1 cellular context compared by ENCODE assay signal in the genomic region with DNA sequence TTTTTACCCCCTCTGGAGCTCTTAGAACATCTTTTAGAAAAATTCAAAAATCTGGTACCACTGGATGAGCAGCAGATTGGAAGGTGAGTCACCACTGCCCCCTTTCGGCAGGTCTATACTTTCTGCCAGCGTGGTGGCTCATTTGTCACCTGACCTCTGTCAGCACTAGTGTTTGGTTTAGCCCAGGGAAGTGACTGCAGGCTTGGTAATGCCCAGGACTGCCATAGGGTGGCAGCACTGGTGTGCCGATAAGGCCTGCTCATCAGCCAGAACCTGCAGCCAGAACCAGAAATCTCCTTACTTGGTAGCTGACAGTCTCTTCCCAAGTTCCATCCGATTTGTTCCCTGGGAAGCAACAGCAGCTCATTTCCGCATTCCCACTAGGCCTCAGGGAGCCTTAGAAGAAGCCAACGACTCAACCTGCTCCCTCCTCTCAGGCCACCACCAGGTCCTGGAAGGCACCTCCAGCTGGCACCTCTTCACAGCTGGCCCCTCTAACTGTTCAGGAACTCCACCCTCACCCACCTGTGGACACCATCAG.
TF ChIP-seq lines count a peak whose summit lies in the region.

No MANE protein-coding gene starts in this region.

TF ChIP-seq in HepG2, 621 proteins besides CTCF, POLR2A, EP300 and RAD21 (continued from another document and continues in another):
- TF ChIP-seq, protein P1, sequence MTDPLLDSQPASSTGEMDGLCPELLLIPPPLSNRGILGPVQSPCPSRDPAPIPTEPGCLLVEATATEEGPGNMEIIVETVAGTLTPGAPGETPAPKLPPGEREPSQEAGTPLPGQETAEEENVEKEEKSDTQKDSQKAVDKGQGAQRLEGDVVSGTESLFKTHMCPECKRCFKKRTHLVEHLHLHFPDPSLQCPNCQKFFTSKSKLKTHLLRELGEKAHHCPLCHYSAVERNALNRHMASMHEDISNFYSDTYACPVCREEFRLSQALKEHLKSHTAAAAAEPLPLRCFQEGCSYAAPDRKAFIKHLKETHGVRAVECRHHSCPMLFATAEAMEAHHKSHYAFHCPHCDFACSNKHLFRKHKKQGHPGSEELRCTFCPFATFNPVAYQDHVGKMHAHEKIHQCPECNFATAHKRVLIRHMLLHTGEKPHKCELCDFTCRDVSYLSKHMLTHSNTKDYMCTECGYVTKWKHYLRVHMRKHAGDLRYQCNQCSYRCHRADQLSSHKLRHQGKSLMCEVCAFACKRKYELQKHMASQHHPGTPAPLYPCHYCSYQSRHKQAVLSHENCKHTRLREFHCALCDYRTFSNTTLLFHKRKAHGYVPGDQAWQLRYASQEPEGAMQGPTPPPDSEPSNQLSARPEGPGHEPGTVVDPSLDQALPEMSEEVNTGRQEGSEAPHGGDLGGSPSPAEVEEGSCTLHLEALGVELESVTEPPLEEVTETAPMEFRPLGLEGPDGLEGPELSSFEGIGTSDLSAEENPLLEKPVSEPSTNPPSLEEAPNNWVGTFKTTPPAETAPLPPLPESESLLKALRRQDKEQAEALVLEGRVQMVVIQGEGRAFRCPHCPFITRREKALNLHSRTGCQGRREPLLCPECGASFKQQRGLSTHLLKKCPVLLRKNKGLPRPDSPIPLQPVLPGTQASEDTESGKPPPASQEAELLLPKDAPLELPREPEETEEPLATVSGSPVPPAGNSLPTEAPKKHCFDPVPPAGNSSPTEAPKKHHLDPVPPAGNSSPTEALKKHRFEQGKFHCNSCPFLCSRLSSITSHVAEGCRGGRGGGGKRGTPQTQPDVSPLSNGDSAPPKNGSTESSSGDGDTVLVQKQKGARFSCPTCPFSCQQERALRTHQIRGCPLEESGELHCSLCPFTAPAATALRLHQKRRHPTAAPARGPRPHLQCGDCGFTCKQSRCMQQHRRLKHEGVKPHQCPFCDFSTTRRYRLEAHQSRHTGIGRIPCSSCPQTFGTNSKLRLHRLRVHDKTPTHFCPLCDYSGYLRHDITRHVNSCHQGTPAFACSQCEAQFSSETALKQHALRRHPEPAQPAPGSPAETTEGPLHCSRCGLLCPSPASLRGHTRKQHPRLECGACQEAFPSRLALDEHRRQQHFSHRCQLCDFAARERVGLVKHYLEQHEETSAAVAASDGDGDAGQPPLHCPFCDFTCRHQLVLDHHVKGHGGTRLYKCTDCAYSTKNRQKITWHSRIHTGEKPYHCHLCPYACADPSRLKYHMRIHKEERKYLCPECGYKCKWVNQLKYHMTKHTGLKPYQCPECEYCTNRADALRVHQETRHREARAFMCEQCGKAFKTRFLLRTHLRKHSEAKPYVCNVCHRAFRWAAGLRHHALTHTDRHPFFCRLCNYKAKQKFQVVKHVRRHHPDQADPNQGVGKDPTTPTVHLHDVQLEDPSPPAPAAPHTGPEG (CRISPR knock-in tag; IDR thresholded peaks at IDR 0.05): no peak
- TF ChIP-seq YY1 (IDR thresholded peaks at IDR 0.05; ENCODE audit: insufficient read depth, insufficient replicate concordance, low read depth, low read length): peak; percentile 36
- no peak for TF ChIP-seq PHF8 (CRISPR knock-in tag; IDR thresholded peaks at IDR 0.05)
- TF ChIP-seq, protein P2, sequence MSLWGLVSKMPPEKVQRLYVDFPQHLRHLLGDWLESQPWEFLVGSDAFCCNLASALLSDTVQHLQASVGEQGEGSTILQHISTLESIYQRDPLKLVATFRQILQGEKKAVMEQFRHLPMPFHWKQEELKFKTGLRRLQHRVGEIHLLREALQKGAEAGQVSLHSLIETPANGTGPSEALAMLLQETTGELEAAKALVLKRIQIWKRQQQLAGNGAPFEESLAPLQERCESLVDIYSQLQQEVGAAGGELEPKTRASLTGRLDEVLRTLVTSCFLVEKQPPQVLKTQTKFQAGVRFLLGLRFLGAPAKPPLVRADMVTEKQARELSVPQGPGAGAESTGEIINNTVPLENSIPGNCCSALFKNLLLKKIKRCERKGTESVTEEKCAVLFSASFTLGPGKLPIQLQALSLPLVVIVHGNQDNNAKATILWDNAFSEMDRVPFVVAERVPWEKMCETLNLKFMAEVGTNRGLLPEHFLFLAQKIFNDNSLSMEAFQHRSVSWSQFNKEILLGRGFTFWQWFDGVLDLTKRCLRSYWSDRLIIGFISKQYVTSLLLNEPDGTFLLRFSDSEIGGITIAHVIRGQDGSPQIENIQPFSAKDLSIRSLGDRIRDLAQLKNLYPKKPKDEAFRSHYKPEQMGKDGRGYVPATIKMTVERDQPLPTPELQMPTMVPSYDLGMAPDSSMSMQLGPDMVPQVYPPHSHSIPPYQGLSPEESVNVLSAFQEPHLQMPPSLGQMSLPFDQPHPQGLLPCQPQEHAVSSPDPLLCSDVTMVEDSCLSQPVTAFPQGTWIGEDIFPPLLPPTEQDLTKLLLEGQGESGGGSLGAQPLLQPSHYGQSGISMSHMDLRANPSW (CRISPR knock-in tag; IDR thresholded peaks at IDR 0.05; ENCODE audit: borderline replicate concordance): no peak
- peak; percentile 46; the same call in 1 of the 2 replicates for TF ChIP-seq ZNF782 (CRISPR knock-in tag; IDR thresholded peaks at IDR 0.05; ENCODE audit: borderline replicate concordance)
- TF ChIP-seq MXD4 (CRISPR knock-in tag; IDR thresholded peaks at IDR 0.05): 0 out of 2 replicates have a peak, but pooled peaks have one; percentile 31
- no peak for TF ChIP-seq ZNF382 (CRISPR knock-in tag; IDR thresholded peaks at IDR 0.05; ENCODE audit: borderline replicate concordance)
- TF ChIP-seq PCBP1 (IDR thresholded peaks at IDR 0.05; ENCODE audit: borderline replicate concordance, low read depth, low read length): no peak
- TF ChIP-seq MIER2 (CRISPR knock-in tag; IDR thresholded peaks at IDR 0.05): no peak
- TF ChIP-seq, protein P3, sequence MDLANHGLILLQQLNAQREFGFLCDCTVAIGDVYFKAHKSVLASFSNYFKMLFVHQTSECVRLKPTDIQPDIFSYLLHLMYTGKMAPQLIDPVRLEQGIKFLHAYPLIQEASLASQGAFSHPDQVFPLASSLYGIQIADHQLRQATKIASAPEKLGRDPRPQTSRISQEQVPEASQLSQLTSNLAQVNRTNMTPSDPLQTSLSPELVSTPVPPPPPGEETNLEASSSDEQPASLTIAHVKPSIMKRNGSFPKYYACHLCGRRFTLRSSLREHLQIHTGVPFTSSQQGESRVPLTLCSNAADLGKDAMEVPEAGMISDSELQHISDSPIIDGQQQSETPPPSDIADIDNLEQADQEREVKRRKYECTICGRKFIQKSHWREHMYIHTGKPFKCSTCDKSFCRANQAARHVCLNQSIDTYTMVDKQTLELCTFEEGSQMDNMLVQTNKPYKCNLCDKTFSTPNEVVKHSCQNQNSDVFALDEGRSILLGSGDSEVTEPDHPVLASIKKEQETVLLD (CRISPR knock-in tag; IDR thresholded peaks at IDR 0.05; ENCODE audit: low read depth): no peak
- TF ChIP-seq, protein P4, sequence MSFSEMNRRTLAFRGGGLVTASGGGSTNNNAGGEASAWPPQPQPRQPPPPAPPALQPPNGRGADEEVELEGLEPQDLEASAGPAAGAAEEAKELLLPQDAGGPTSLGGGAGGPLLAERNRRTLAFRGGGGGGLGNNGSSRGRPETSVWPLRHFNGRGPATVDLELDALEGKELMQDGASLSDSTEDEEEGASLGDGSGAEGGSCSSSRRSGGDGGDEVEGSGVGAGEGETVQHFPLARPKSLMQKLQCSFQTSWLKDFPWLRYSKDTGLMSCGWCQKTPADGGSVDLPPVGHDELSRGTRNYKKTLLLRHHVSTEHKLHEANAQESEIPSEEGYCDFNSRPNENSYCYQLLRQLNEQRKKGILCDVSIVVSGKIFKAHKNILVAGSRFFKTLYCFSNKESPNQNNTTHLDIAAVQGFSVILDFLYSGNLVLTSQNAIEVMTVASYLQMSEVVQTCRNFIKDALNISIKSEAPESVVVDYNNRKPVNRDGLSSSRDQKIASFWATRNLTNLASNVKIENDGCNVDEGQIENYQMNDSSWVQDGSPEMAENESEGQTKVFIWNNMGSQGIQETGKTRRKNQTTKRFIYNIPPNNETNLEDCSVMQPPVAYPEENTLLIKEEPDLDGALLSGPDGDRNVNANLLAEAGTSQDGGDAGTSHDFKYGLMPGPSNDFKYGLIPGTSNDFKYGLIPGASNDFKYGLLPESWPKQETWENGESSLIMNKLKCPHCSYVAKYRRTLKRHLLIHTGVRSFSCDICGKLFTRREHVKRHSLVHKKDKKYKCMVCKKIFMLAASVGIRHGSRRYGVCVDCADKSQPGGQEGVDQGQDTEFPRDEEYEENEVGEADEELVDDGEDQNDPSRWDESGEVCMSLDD (CRISPR knock-in tag; IDR thresholded peaks at IDR 0.05; ENCODE audit: borderline replicate concordance): no peak
- no peak for TF ChIP-seq NONO (IDR thresholded peaks at IDR 0.05)
- TF ChIP-seq NONO (CRISPR knock-in tag; conservative IDR thresholded peaks at IDR 0.05): no peak
- TF ChIP-seq XRCC5 (optimal IDR thresholded peaks at IDR 0.05; ENCODE audit: low read length): peak; percentile 96
- TF ChIP-seq, protein P5, sequence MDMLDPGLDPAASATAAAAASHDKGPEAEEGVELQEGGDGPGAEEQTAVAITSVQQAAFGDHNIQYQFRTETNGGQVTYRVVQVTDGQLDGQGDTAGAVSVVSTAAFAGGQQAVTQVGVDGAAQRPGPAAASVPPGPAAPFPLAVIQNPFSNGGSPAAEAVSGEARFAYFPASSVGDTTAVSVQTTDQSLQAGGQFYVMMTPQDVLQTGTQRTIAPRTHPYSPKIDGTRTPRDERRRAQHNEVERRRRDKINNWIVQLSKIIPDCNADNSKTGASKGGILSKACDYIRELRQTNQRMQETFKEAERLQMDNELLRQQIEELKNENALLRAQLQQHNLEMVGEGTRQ (IDR thresholded peaks at IDR 0.05; ENCODE audit: low read depth, low read length): peak; percentile 78
- TF ChIP-seq, protein P5 (CRISPR knock-in tag; IDR thresholded peaks at IDR 0.05; ENCODE audit: borderline replicate concordance): peak; percentile 83; the same call in 1 of the 2 replicates
- TF ChIP-seq ZNF501 (CRISPR knock-in tag; IDR thresholded peaks at IDR 0.05): peak; percentile 51
- peak; percentile 72 for TF ChIP-seq SALL1 (CRISPR knock-in tag; IDR thresholded peaks at IDR 0.05)
- no peak for TF ChIP-seq MTF2 (CRISPR knock-in tag; IDR thresholded peaks at IDR 0.05; ENCODE audit: borderline replicate concordance)
- TF ChIP-seq, protein P6, sequence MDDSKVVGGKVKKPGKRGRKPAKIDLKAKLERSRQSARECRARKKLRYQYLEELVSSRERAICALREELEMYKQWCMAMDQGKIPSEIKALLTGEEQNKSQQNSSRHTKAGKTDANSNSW (CRISPR knock-in tag; IDR thresholded peaks at IDR 0.05; ENCODE audit: borderline replicate concordance): no peak
- TF ChIP-seq, protein P7, sequence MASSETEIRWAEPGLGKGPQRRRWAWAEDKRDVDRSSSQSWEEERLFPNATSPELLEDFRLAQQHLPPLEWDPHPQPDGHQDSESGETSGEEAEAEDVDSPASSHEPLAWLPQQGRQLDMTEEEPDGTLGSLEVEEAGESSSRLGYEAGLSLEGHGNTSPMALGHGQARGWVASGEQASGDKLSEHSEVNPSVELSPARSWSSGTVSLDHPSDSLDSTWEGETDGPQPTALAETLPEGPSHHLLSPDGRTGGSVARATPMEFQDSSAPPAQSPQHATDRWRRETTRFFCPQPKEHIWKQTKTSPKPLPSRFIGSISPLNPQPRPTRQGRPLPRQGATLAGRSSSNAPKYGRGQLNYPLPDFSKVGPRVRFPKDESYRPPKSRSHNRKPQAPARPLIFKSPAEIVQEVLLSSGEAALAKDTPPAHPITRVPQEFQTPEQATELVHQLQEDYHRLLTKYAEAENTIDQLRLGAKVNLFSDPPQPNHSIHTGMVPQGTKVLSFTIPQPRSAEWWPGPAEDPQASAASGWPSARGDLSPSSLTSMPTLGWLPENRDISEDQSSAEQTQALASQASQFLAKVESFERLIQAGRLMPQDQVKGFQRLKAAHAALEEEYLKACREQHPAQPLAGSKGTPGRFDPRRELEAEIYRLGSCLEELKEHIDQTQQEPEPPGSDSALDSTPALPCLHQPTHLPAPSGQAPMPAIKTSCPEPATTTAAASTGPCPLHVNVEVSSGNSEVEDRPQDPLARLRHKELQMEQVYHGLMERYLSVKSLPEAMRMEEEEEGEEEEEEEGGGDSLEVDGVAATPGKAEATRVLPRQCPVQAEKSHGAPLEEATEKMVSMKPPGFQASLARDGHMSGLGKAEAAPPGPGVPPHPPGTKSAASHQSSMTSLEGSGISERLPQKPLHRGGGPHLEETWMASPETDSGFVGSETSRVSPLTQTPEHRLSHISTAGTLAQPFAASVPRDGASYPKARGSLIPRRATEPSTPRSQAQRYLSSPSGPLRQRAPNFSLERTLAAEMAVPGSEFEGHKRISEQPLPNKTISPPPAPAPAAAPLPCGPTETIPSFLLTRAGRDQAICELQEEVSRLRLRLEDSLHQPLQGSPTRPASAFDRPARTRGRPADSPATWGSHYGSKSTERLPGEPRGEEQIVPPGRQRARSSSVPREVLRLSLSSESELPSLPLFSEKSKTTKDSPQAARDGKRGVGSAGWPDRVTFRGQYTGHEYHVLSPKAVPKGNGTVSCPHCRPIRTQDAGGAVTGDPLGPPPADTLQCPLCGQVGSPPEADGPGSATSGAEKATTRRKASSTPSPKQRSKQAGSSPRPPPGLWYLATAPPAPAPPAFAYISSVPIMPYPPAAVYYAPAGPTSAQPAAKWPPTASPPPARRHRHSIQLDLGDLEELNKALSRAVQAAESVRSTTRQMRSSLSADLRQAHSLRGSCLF (CRISPR knock-in tag; IDR thresholded peaks at IDR 0.05; ENCODE audit: borderline replicate concordance): no peak
- TF ChIP-seq SKI (IDR thresholded peaks at IDR 0.05; ENCODE audit: partially characterized antibody): peak; percentile 29
- no peak for TF ChIP-seq PRPF4 (IDR thresholded peaks at IDR 0.05; ENCODE audit: low read depth, low read length, poor library complexity, severe bottlenecking)
- no peak for TF ChIP-seq BCL6 (CRISPR knock-in tag; IDR thresholded peaks at IDR 0.05)
- no peak for TF ChIP-seq ZNF33A (CRISPR knock-in tag; IDR thresholded peaks at IDR 0.05; ENCODE audit: borderline replicate concordance)
- TF ChIP-seq TOE1 (CRISPR knock-in tag; IDR thresholded peaks at IDR 0.05): no peak
- TF ChIP-seq, protein P8, sequence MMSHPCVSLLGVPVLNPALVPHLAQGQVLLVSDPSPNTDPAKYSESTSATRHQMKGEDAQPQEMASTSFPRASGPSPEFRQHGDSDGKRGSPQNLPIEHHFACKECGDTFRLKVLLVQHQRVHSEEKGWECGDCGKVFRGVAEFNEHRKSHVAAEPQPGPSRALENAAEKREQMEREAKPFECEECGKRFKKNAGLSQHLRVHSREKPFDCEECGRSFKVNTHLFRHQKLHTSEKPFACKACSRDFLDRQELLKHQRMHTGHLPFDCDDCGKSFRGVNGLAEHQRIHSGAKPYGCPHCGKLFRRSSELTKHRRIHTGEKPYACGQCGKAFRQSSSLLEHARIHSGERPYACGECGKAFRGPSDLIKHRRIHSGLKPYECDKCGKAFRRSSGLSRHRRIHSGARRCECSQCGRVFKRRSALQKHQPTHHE (CRISPR knock-in tag; IDR thresholded peaks at IDR 0.05; ENCODE audit: borderline replicate concordance): no peak
- no peak for TF ChIP-seq ZNF296 (CRISPR knock-in tag; conservative IDR thresholded peaks at IDR 0.05)
- TF ChIP-seq ATAD3A (CRISPR knock-in tag; IDR thresholded peaks at IDR 0.05): no peak
- no peak for TF ChIP-seq DR1 (CRISPR knock-in tag; IDR thresholded peaks at IDR 0.05)
- TF ChIP-seq, protein P9, sequence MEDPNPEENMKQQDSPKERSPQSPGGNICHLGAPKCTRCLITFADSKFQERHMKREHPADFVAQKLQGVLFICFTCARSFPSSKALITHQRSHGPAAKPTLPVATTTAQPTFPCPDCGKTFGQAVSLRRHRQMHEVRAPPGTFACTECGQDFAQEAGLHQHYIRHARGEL (CRISPR knock-in tag; IDR thresholded peaks at IDR 0.05): no peak
- peak; percentile 71; the same call in 1 of the 2 replicates for TF ChIP-seq FOXC1 (CRISPR knock-in tag; IDR thresholded peaks at IDR 0.05; ENCODE audit: borderline replicate concordance)
- TF ChIP-seq TCF7 (IDR thresholded peaks at IDR 0.05; ENCODE audit: low read depth): no peak
- no peak for TF ChIP-seq KLF11 (CRISPR knock-in tag; IDR thresholded peaks at IDR 0.05)
